28 cellular contexts compared by ENCODE assay signal in genomic region chr14:33578461-33579216, GRCh38.
"Had no signal": no experiment of that assay in that cellular context is flagged by ENCODE, and none has a peak within 500 bp of the region (broad histone marks: within the 10 kb centered on the region; RNA-seq: fewer than 3 reads in every experiment).

No MANE protein-coding gene starts in this region.

- H2AFZ ChIP-seq: neural progenitor cell had no signal

- H3K4me2 ChIP-seq: neural progenitor cell had no signal

- H3K9me3 ChIP-seq: left ventricle myocardium inferior, neutrophil, right atrium auricular region, right lobe of liver, stomach, testis, thyroid gland, transverse colon, upper lobe of left lung, vagina had no signal

- H3K36me3 ChIP-seq: left ventricle myocardium inferior, neural progenitor cell, neutrophil, right atrium auricular region, right lobe of liver, stomach, thyroid gland, transverse colon, upper lobe of left lung, vagina had no signal

- H3K27ac ChIP-seq: left ventricle myocardium inferior, neural progenitor cell, neutrophil, right atrium auricular region, right lobe of liver, stomach, testis, thyroid gland, transverse colon, upper lobe of left lung, vagina had no signal

- ATAC-seq: natural killer cell; stimulated activated naive B cell treated with anti-CD40 and anti-IgM and Interleukin-4, amounts not matched to agents 10 μg/mL and 1 μg/mL and 100 μg/mL, for 72 hours; stimulated activated naive CD8-positive, alpha-beta T cell treated with anti-CD3 and anti-CD28 coated beads, Interleukin-15, Interleukin-2, amounts not matched to agents 100 U/mL and 50 U/mL, for 24 hours had no signal

- H3K4me3 Mint-ChIP-seq: immature natural killer cell; mesothelial cell of epicardium; naive B cell; natural killer cell; nephron progenitor cell; neural progenitor cell; stimulated activated naive B cell treated with anti-CD40 and anti-IgM and Interleukin-4, amounts not matched to agents 10 μg/mL and 1 μg/mL and 100 μg/mL, for 72 hours had no signal

- H3K9me3 Mint-ChIP-seq: mesothelial cell of epicardium, nephron progenitor cell, neural progenitor cell had no signal

- H3K9ac ChIP-seq: neural progenitor cell had no signal

- H3K27me3 ChIP-seq: neural progenitor cell, neutrophil, right atrium auricular region, right lobe of liver, stomach, testis, thyroid gland, transverse colon, upper lobe of left lung, vagina had no signal

- H3K27ac Mint-ChIP-seq: immature natural killer cell; mesothelial cell of epicardium; naive B cell; natural killer cell; nephron progenitor cell; neural progenitor cell; progenitor cell of endocrine pancreas; stimulated activated naive B cell treated with anti-CD40 and anti-IgM and Interleukin-4, amounts not matched to agents 10 μg/mL and 1 μg/mL and 100 μg/mL, for 72 hours had no signal

- H3K36me3 Mint-ChIP-seq: immature natural killer cell; mesothelial cell of epicardium; naive B cell; natural killer cell; stimulated activated naive B cell treated with anti-CD40 and anti-IgM and Interleukin-4, amounts not matched to agents 10 μg/mL and 1 μg/mL and 100 μg/mL, for 72 hours had no signal

- DNase-seq: hypothalamus; immature natural killer cell; kidney; left ventricle myocardium inferior; mesendoderm; naive B cell; natural killer cell; nephron progenitor cell; occipital lobe; right lobe of liver; stimulated activated CD4-positive, alpha-beta T cell treated with anti-CD3 and anti-CD28 coated beads, Interleukin-12 subunit alpha, Interleukin-12 subunit beta, amount 100 ng/mL, for 4 hours; stimulated activated CD4-positive, alpha-beta T cell treated with anti-CD3 and anti-CD28 coated beads, Interleukin-15, amount 100 ng/mL, for 24 hours; stimulated activated CD4-positive, alpha-beta T cell treated with anti-CD3 and anti-CD28 coated beads, Interleukin-2, amount 100 ng/mL, for 24 hours; stimulated activated CD4-positive, alpha-beta T cell treated with anti-CD3 and anti-CD28 coated beads, Interleukin-4, amount 100 ng/mL, for 1 hour; stimulated activated naive B cell treated with anti-CD40 and anti-IgM and Interleukin-4, amounts not matched to agents 10 μg/mL and 1 μg/mL and 100 μg/mL, for 72 hours; stimulated activated naive CD8-positive, alpha-beta T cell treated with anti-CD3 and anti-CD28 coated beads, Interleukin-15, Interleukin-2, amounts not matched to agents 100 U/mL and 50 U/mL, for 24 hours; stomach; testis; thyroid gland; transverse colon; upper lobe of left lung had no signal

- H3K4me1 ChIP-seq: left ventricle myocardium inferior, neural progenitor cell, right atrium auricular region, right lobe of liver, testis, upper lobe of left lung, vagina had no signal

- H3K4me1 Mint-ChIP-seq: immature natural killer cell; naive B cell; natural killer cell; neural progenitor cell; stimulated activated naive B cell treated with anti-CD40 and anti-IgM and Interleukin-4, amounts not matched to agents 10 μg/mL and 1 μg/mL and 100 μg/mL, for 72 hours had no signal

- H3K4me3 ChIP-seq: left ventricle myocardium inferior, lung, neural progenitor cell, right atrium auricular region, right lobe of liver, stomach, testis, thyroid gland, transverse colon, upper lobe of left lung, vagina had no signal
